In genomic region chr11:117231637-117232021, GRCh38 we compare ENCODE assay signal across 8 cellular contexts. TPM values are rescaled to one million over a fixed set of nuclear protein-coding genes. Genes with fewer than 3 reads are reported as not detected.
A peak's percentile ranks its signal among the peaks of the same experiment; 100 is the strongest.
DNase-seq lines count a peak whose midpoint lies in the region; TF ChIP-seq lines count a peak whose summit lies in the region.

No MANE protein-coding gene starts in this region.

- peaks cover 0 to 24% (median 11%) of the 10 kb centered on the region in 4 donors for H3K4me1 ChIP-seq in Peyer's patch

- no peaks in the 10 kb centered on the region for H3K9me3 Mint-ChIP-seq in progenitor cell of endocrine pancreas (ENCODE audit: low read depth)

- peaks cover 0 to 36% (median 0%) of the 10 kb centered on the region in 3 donors for H3K36me3 ChIP-seq in Peyer's patch

- TF ChIP-seq CTCF in Peyer's patch (IDR thresholded peaks at IDR 0.05) (no peak), progenitor cell of endocrine pancreas (IDR thresholded peaks at IDR 0.05; ENCODE audit: unreplicated experiment) (no peak)

- peak; percentile 22 for DNase-seq in GM03348 (ENCODE audit: low spot score)
- DNase-seq in Peyer's patch: no peak
- no peak for DNase-seq in epithelial cell of prostate (ENCODE audit: low read depth, low spot score)
- DNase-seq in progenitor cell of endocrine pancreas (ENCODE audit: low spot score, unreplicated experiment): no peak
- no peak for DNase-seq in pons (ENCODE audit: low spot score)
- no peak for DNase-seq in NCI-H128 (lab: John Stamatoyannopoulos, UW; ENCODE audit: unreplicated experiment)
- DNase-seq in NOMO-1 treated with dmso at 0.1 percent for 144 hours (lab: John Stamatoyannopoulos, UW; ENCODE audit: unreplicated experiment): no peak
- no peak for DNase-seq in NK-92 (lab: John Stamatoyannopoulos, UW; ENCODE audit: unreplicated experiment)

- peaks cover 20% of the 10 kb centered on the region for H3K4me1 Mint-ChIP-seq in progenitor cell of endocrine pancreas (ENCODE audit: low read depth)

- no peaks in the 10 kb centered on the region for H3K27me3 Mint-ChIP-seq in progenitor cell of endocrine pancreas

- TF ChIP-seq POLR2A in Peyer's patch (IDR thresholded peaks at IDR 0.05): no peak

- H3K27ac Mint-ChIP-seq in progenitor cell of endocrine pancreas: peak overlapping the region; percentile 71

- H3K4me3 Mint-ChIP-seq in progenitor cell of endocrine pancreas (ENCODE audit: low read depth): peak overlapping the region; percentile 99

- H3K4me3 ChIP-seq in Peyer's patch: peak overlapping the region; percentile 81 to 98 (median 94)

- H3K36me3 Mint-ChIP-seq in progenitor cell of endocrine pancreas (ENCODE audit: insufficient read depth): peaks cover 5% of the 10 kb centered on the region

- H3K9me3 ChIP-seq in Peyer's patch: no peaks in the 10 kb centered on the region

- H3K27ac ChIP-seq in Peyer's patch (peak overlapping the region; percentile 95 to 99 (median 96)), epithelial cell of prostate (peak overlapping the region; percentile 80)

- H3K27me3 ChIP-seq in Peyer's patch: no peaks in the 10 kb centered on the region

RNA-seq across cellular contexts. Expression of gene PCSK7, which starts 0.2 kb away (rescaled TPM):
- total RNA-seq in Peyer's patch (100 to 1,000 TPM; 136 to 244 (median 171) TPM), progenitor cell of endocrine pancreas (59.4 and 62.3 TPM in 2 replicates)

RNA-seq across cellular contexts. Expression of gene RNF214, which starts 0.8 kb away (rescaled TPM):
- total RNA-seq in Peyer's patch (10 to 100 TPM; 10.2 to 32.2 (median 13.4) TPM), progenitor cell of endocrine pancreas (53.9 and 55.8 TPM in 2 replicates)

RNA-seq across cellular contexts. Expression of gene TAGLN, which starts 32.5 kb away (rescaled TPM):
- total RNA-seq in Peyer's patch (100 to 1,000 TPM; 110 to 361 (median 254) TPM), progenitor cell of endocrine pancreas (41.4 and 72.6 TPM in 2 replicates)

RNA-seq across cellular contexts. Expression of gene SIDT2, which starts 53.1 kb away (rescaled TPM):
- total RNA-seq in Peyer's patch: 100 to 1,000 TPM in 3 of 4 donors, 10 to 100 TPM in 1; 69.3 to 201 (median 162) TPM
- 44.7 and 52.6 TPM in 2 replicates for total RNA-seq in progenitor cell of endocrine pancreas

RNA-seq across cellular contexts. Expression of gene BACE1-AS, which starts 59.5 kb away (rescaled TPM):
- 1 to 10 TPM; 2.5 to 7.6 (median 6.3) TPM for total RNA-seq in Peyer's patch
- 17.9 and 19.0 TPM in 2 replicates for total RNA-seq in progenitor cell of endocrine pancreas
